In the genomic region with DNA sequence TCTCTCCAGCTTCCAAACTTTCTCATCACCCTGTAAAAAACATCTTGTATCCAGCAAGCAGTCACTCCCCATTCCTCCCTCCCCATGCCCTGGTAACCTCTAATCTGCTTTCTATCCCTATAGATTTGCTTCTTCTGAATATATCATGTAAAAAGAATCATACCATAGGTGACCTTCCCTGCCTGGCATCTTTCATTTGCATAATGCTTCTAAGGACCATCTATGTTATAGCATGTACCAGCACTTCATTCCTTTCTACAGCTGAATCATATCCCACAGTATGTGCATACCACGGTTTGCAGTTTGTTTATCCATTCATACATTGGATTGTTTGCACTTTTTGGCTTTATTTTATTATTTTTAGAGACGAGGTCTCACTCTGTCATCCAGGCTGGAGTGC, we compare ENCODE assay signal across 23 cellular contexts.
"Had no signal": no experiment of that assay in that cellular context is flagged by ENCODE, and none has a peak within 500 bp of the region (broad histone marks: within the 10 kb centered on the region; RNA-seq: fewer than 3 reads in every experiment).

No MANE protein-coding gene starts in this region.

- H3K4me2 ChIP-seq: hepatocyte had no signal

- H3K27me3 Mint-ChIP-seq: activated CD4-positive, alpha-beta T cell treated with anti-CD3 and anti-CD28 coated beads, Interleukin-2, amount 10 ng/mL, durations not matched to agents 7 days and 5 days; activated naive CD8-positive, alpha-beta T cell treated with anti-CD3 and anti-CD28 coated beads, Interleukin-2, amount 50 U/mL, for 24 hours; central memory CD8-positive, alpha-beta T cell; progenitor cell of endocrine pancreas had no signal

- H3K4me1 Mint-ChIP-seq: central memory CD8-positive, alpha-beta T cell had no signal

- H3K27ac ChIP-seq: brain microvascular endothelial cell, lower lobe of right lung had no signal

- FAIRE-seq: islet of Langerhans had no signal

- H3K4me3 ChIP-seq: esophagus squamous epithelium, hepatocyte, lower lobe of right lung, tibial artery had no signal

- H3K4me3 Mint-ChIP-seq: activated CD4-positive, alpha-beta T cell treated with anti-CD3 and anti-CD28 coated beads, Interleukin-2, amount 10 ng/mL, durations not matched to agents 7 days and 5 days; activated CD8-positive, alpha-beta T cell treated with anti-CD3 and anti-CD28 coated beads, Interleukin-2, amount 10 ng/mL, durations not matched to agents 7 days and 5 days; activated naive CD4-positive, alpha-beta T cell treated with anti-CD3 and anti-CD28 coated beads, Interleukin-2, amount 10 ng/mL, durations not matched to agents 7 days and 5 days; activated naive CD8-positive, alpha-beta T cell treated with anti-CD3 and anti-CD28 coated beads, Interleukin-2, amount 50 U/mL, for 24 hours; activated T-cell treated with anti-CD3 and anti-CD28 coated beads, Interleukin-2, amount 50 U/mL, for 4 hours; central memory CD8-positive, alpha-beta T cell; mesothelial cell of epicardium had no signal

- H3K9me3 ChIP-seq: esophagus squamous epithelium, lower lobe of right lung, tibial artery had no signal

- H3K36me3 Mint-ChIP-seq: activated naive CD4-positive, alpha-beta T cell treated with anti-CD3 and anti-CD28 coated beads, Interleukin-2, amount 10 ng/mL, durations not matched to agents 7 days and 5 days; mesothelial cell of epicardium had no signal

- H3K36me3 ChIP-seq: brain microvascular endothelial cell, esophagus squamous epithelium, lower lobe of right lung, tibial artery had no signal

- H3K9me3 Mint-ChIP-seq: activated CD4-positive, alpha-beta T cell treated with anti-CD3 and anti-CD28 coated beads, Interleukin-2, amount 10 ng/mL, durations not matched to agents 7 days and 5 days; activated naive CD8-positive, alpha-beta T cell treated with anti-CD3 and anti-CD28 coated beads, Interleukin-2, amount 50 U/mL, for 24 hours; activated T-cell treated with anti-CD3 and anti-CD28 coated beads, Interleukin-2, amount 50 U/mL, for 4 hours; central memory CD8-positive, alpha-beta T cell had no signal

- H2AFZ ChIP-seq: hepatocyte had no signal

- H3K27ac Mint-ChIP-seq: activated CD4-positive, alpha-beta T cell treated with anti-CD3 and anti-CD28 coated beads, Interleukin-2, amount 10 ng/mL, durations not matched to agents 7 days and 5 days; activated CD8-positive, alpha-beta T cell treated with anti-CD3 and anti-CD28 coated beads, Interleukin-2, amount 10 ng/mL, durations not matched to agents 7 days and 5 days; activated naive CD4-positive, alpha-beta T cell treated with anti-CD3 and anti-CD28 coated beads, Interleukin-2, amount 10 ng/mL, durations not matched to agents 7 days and 5 days; activated naive CD8-positive, alpha-beta T cell treated with anti-CD3 and anti-CD28 coated beads, Interleukin-2, amount 50 U/mL, for 24 hours; progenitor cell of endocrine pancreas had no signal

- H3K27me3 ChIP-seq: brain microvascular endothelial cell, esophagus squamous epithelium, hepatocyte, tibial artery had no signal

- ATAC-seq: activated CD8-positive, alpha-beta T cell treated with anti-CD3 and anti-CD28 coated beads, Interleukin-2, amount 10 ng/mL, durations not matched to agents 7 days and 5 days; activated naive CD8-positive, alpha-beta T cell treated with anti-CD3 and anti-CD28 coated beads, Interleukin-2, amount 50 U/mL, for 24 hours; activated T-cell treated with anti-CD3 and anti-CD28 coated beads, Interleukin-2, amount 50 U/mL, for 4 hours had no signal

- H3K79me2 ChIP-seq: hepatocyte had no signal

- DNase-seq: activated CD4-positive, alpha-beta T cell treated with anti-CD3 and anti-CD28 coated beads, Interleukin-2, amount 10 ng/mL, durations not matched to agents 7 days and 5 days; activated CD8-positive, alpha-beta T cell treated with anti-CD3 and anti-CD28 coated beads, Interleukin-2, amount 10 ng/mL, durations not matched to agents 7 days and 5 days; activated effector memory CD4-positive, alpha-beta T cell treated with Interleukin-2 at 50 U/mL for 16 hours; activated naive CD4-positive, alpha-beta T cell treated with anti-CD3 and anti-CD28 coated beads, Interleukin-2, amount 10 ng/mL, durations not matched to agents 7 days and 5 days; activated naive CD8-positive, alpha-beta T cell treated with anti-CD3 and anti-CD28 coated beads, Interleukin-2, amount 50 U/mL, for 24 hours; activated T-cell treated with anti-CD3 and anti-CD28 coated beads, Interleukin-2, amount 50 U/mL, for 4 hours; aorta; brain microvascular endothelial cell; cortex of kidney; effector CD4-positive, alpha-beta T cell; esophagus squamous epithelium; left colon; lower lobe of right lung; stimulated activated CD4-positive, alpha-beta T cell treated with anti-CD3 and anti-CD28 coated beads, Interleukin-12 subunit alpha, Interleukin-12 subunit beta, amount 100 ng/mL, for 4 hours; stimulated activated CD4-positive, alpha-beta T cell treated with anti-CD3 and anti-CD28 coated beads, Interleukin-2, amount 100 ng/mL, for 24 hours; stimulated activated naive CD4-positive, alpha-beta T cell treated with Interleukin-2 at 50 U/mL for 16 hours; substantia nigra; tibial artery had no signal
